Comparison of ENCODE assay signal across 16 cellular contexts in the genomic region with DNA sequence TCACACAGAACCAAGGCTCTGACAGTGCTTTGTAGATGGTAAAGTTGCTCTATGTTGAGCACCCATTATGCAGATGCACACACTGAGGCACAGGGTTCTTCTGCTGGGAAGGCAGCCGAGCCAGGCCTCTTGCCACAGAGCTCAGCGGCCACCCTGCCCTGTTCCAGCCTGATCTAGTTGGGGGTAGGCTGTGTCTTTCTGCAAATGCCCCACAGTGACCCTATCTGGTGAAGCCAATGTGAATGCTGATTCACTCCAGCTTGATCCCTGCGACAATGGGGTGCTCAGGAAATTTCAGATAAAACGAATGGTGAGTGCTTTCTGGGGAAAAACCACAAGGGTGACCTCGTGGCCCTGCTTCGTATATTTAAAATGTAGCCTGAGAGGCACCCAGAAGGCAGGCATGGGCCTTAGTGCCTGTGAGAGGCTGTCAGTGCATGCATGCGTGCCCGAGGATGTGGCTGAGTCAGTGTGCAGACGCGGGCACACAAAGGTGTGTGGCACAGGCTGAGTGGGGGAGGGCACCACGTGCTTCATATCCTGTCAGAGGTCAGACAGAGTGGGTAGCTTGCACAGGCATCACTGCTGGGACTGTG.
A peak's percentile ranks its signal among the peaks of the same experiment; 100 is the strongest.
DNase-seq lines count a peak whose midpoint lies in the region; ATAC-seq and FAIRE-seq lines count a peak whose summit lies in the region.
"Had no signal": no experiment of that assay in that cellular context is flagged by ENCODE, and none has a peak within 500 bp of the region (broad histone marks: within the 10 kb centered on the region; RNA-seq: fewer than 3 reads in every experiment).

No MANE protein-coding gene starts in this region.

- intact Hi-C loops in activated T-helper 1 cell treated with anti-CD3 and anti-CD28 coated beads, Interleukin-12 subunit alpha, Interleukin-12 subunit beta, Interleukin-2, Interleukin-4 antibody, amounts not matched to agents 30 ng/mL and 10 ng/mL and 1 ng/mL, durations not matched to agents 14 hours and 24 hours and 36 hours (cut with micrococcal nuclease): no loop called here
- intact Hi-C loops in cardiac septum (cut with DNase I): no loop called here

- H3K9me3 Mint-ChIP-seq in activated T-helper 1 cell treated with anti-CD3 and anti-CD28 coated beads, Interleukin-12 subunit alpha, Interleukin-12 subunit beta, Interleukin-2, Interleukin-4 antibody, amounts not matched to agents 30 ng/mL and 10 ng/mL and 1 ng/mL, durations not matched to agents 14 hours and 24 hours and 36 hours: no peaks in the 10 kb centered on the region
- H3K9me3 Mint-ChIP-seq in memory B cell: no peaks in the 10 kb centered on the region
- H3K9me3 Mint-ChIP-seq: type B pancreatic cell had no signal

- DNase-seq in activated T-helper 1 cell treated with Interleukin-2 at 50 U/mL for 16 hours (ENCODE audit: low read depth): peak; percentile 28
- DNase-seq in activated T-helper 1 cell treated with anti-CD3 and anti-CD28 coated beads, Interleukin-12 subunit alpha, Interleukin-12 subunit beta, Interleukin-2, Interleukin-4 antibody, amounts not matched to agents 30 ng/mL and 10 ng/mL and 1 ng/mL, durations not matched to agents 14 hours and 24 hours and 36 hours (ENCODE audit: low spot score): no peak
- peak; percentile 26 for DNase-seq in activated T-cell treated with anti-CD3 and anti-CD28 coated beads, Interleukin-2, amount 50 U/mL, for 1 hour
- DNase-seq in memory B cell (ENCODE audit: low spot score in 2 of 2): peak in 1 of 2 donors; percentile 29
- DNase-seq in urothelium cell line (ENCODE audit: low spot score): peak; percentile 31
- no peak for DNase-seq in cardiac septum (ENCODE audit: low spot score)
- no peak for DNase-seq in putamen (ENCODE audit: low spot score)
- DNase-seq: heart right ventricle, Karpas-422, midbrain, NCI-H82, small intestine had no signal

- peaks cover 5% of the 10 kb centered on the region for H3K27me3 Mint-ChIP-seq in activated T-helper 1 cell treated with anti-CD3 and anti-CD28 coated beads, Interleukin-12 subunit alpha, Interleukin-12 subunit beta, Interleukin-2, Interleukin-4 antibody, amounts not matched to agents 30 ng/mL and 10 ng/mL and 1 ng/mL, durations not matched to agents 14 hours and 24 hours and 36 hours (ENCODE audit: insufficient read depth)
- H3K27me3 Mint-ChIP-seq in memory B cell: no peaks in the 10 kb centered on the region

- FAIRE-seq in urothelium cell line (lab: Jason Lieb, UNC): no peak
- FAIRE-seq: A549, colon, small intestine had no signal

- ATAC-seq in memory B cell (ENCODE audit: low read depth) (peak; percentile 95), HG02840 (IDR thresholded peaks at IDR 0.05; ENCODE audit: low FRiP score, unreplicated experiment) (no peak)
- ATAC-seq: A549, heart right ventricle had no signal

- H3K4me3 Mint-ChIP-seq in activated T-helper 1 cell treated with anti-CD3 and anti-CD28 coated beads, Interleukin-12 subunit alpha, Interleukin-12 subunit beta, Interleukin-2, Interleukin-4 antibody, amounts not matched to agents 30 ng/mL and 10 ng/mL and 1 ng/mL, durations not matched to agents 14 hours and 24 hours and 36 hours: no peak overlapping the region
- H3K4me3 Mint-ChIP-seq in memory B cell: no peak overlapping the region
- H3K4me3 Mint-ChIP-seq: type B pancreatic cell had no signal

- no peaks in the 10 kb centered on the region for H3K36me3 Mint-ChIP-seq in activated T-helper 1 cell treated with anti-CD3 and anti-CD28 coated beads, Interleukin-12 subunit alpha, Interleukin-12 subunit beta, Interleukin-2, Interleukin-4 antibody, amounts not matched to agents 30 ng/mL and 10 ng/mL and 1 ng/mL, durations not matched to agents 14 hours and 24 hours and 36 hours (ENCODE audit: low read depth)
- H3K36me3 Mint-ChIP-seq in memory B cell: no peaks in the 10 kb centered on the region
- H3K36me3 Mint-ChIP-seq: type B pancreatic cell had no signal

- no peak overlapping the region for H3K27ac Mint-ChIP-seq in activated T-helper 1 cell treated with anti-CD3 and anti-CD28 coated beads, Interleukin-12 subunit alpha, Interleukin-12 subunit beta, Interleukin-2, Interleukin-4 antibody, amounts not matched to agents 30 ng/mL and 10 ng/mL and 1 ng/mL, durations not matched to agents 14 hours and 24 hours and 36 hours
- no peak overlapping the region for H3K27ac Mint-ChIP-seq in memory B cell
- H3K27ac Mint-ChIP-seq: type B pancreatic cell had no signal

- H3K4me1 Mint-ChIP-seq in activated T-helper 1 cell treated with anti-CD3 and anti-CD28 coated beads, Interleukin-12 subunit alpha, Interleukin-12 subunit beta, Interleukin-2, Interleukin-4 antibody, amounts not matched to agents 30 ng/mL and 10 ng/mL and 1 ng/mL, durations not matched to agents 14 hours and 24 hours and 36 hours (ENCODE audit: low read depth): no peaks in the 10 kb centered on the region
- H3K4me1 Mint-ChIP-seq in memory B cell: peaks cover 16% of the 10 kb centered on the region

Comparison
In these comparisons a context has a peak if more than half of its experiments do, and no peak if none do; other contexts are left out.
1. DNase-seq: peak in activated T-helper 1 cell treated with Interleukin-2 at 50 U/mL for 16 hours (single experiment), activated T-cell treated with anti-CD3 and anti-CD28 coated beads, Interleukin-2, amount 50 U/mL, for 1 hour (single experiment) and urothelium cell line (single experiment); none in activated T-helper 1 cell treated with anti-CD3 and anti-CD28 coated beads, Interleukin-12 subunit alpha, Interleukin-12 subunit beta, Interleukin-2, Interleukin-4 antibody, amounts not matched to agents 30 ng/mL and 10 ng/mL and 1 ng/mL, durations not matched to agents 14 hours and 24 hours and 36 hours (single experiment), cardiac septum (single experiment) and putamen (single experiment).